Comparison of ENCODE assay signal across 6 cellular contexts in the genomic region with DNA sequence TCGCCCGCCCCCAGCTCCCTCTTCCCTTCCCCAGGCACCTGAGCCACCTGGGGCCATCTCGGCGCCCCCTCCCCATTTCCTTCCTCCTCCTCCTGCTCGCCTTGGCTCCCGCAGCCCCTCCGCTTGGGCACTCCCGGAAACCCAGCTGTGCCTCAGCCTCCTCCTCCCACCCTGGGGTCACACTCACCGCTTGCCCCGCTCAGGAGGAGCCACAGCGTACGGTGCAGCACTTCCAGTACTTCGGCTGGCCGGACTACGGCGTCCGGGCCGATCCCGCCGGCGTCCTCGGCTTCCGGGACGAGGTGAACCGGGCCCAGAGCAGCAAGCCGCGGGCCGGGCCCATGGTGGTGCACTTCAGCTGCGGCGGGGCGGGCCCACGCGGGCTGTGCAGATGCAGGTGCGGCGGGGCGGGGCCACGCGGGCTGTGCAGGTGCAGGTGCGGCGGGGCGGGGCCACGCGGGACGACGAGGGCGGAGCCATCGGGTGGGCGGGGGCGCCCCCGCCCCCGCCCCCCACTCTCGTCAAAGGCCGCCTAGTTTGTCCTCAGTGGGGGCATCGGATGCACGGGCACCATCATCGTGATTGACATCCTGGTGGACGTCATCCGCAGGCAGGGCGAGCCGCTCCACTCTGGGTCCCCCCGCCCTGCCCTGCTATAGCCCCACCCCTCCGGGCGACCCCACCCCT. TPM values are rescaled to one million over a fixed set of nuclear protein-coding genes. Genes with fewer than 3 reads are reported as not detected.
A peak's percentile ranks its signal among the peaks of the same experiment; 100 is the strongest.
DNase-seq lines count a peak whose midpoint lies in the region; TF ChIP-seq lines count a peak whose summit lies in the region.

No MANE protein-coding gene starts in this region.

- no peak for TF ChIP-seq CTCF in retinal pigment epithelial cell (conservative IDR thresholded peaks at IDR 0.05; ENCODE audit: low read depth, low read length)

- H3K9me3 ChIP-seq in ES-I3 (ENCODE audit: control insufficient read depth, insufficient read depth, low read length) (no peaks in the 10 kb centered on the region), MG63 (no peaks in the 10 kb centered on the region)

- H3K36me3 ChIP-seq in ES-I3 (ENCODE audit: insufficient read depth, low read length) = no peaks in the 10 kb centered on the region
- no peaks in the 10 kb centered on the region for H3K36me3 ChIP-seq in MG63

- H3K27me3 ChIP-seq in MG63 = no peaks in the 10 kb centered on the region

- H3K4me3 ChIP-seq in retinal pigment epithelial cell (ENCODE audit: low read length) = peak overlapping the region; percentile 78
- no peak overlapping the region for H3K4me3 ChIP-seq in MG63

- H3K9ac ChIP-seq in ES-I3 (ENCODE audit: low read depth, low read length) = peak overlapping the region; percentile 53

- H3K4me1 ChIP-seq in ES-I3 (ENCODE audit: insufficient read depth, low read length) = peaks cover 7% of the 10 kb centered on the region; the same call in 1 of the 2 replicates

- peak; percentile 85 for DNase-seq in NCI-H510A (lab: John Stamatoyannopoulos, UW)
- peak; percentile 64 for DNase-seq in central memory CD4-positive, alpha-beta T cell
- DNase-seq in retinal pigment epithelial cell (ENCODE audit: low read depth) = no peak
- DNase-seq in MG63 = no peak
- DNase-seq in GDM1 (lab: John Stamatoyannopoulos, UW) = no peak

RNA-seq across cellular contexts. Expression of gene RNF223, which starts 5.6 kb away (rescaled TPM):
- total RNA-seq in MG63 (2014; rRNA removed; shearing (Covaris generic); ENCODE audit: low replicate concordance) = not detected in 2 replicates

RNA-seq across cellular contexts. Expression of gene C1orf159, which starts 47.4 kb away (rescaled TPM):
- total RNA-seq in MG63 (2014; rRNA removed; shearing (Covaris generic); ENCODE audit: low replicate concordance) = 7.3 and 18.2 TPM in 2 replicates

RNA-seq across cellular contexts. Expression of gene AGRN, which starts 48.6 kb away (rescaled TPM):
- total RNA-seq in MG63 (2014; rRNA removed; shearing (Covaris generic); ENCODE audit: low replicate concordance) = 38.0 and 70.2 TPM in 2 replicates

RNA-seq across cellular contexts. Expression of gene ISG15, which starts 55.2 kb away (rescaled TPM):
- 68.0 and 98.4 TPM in 2 replicates for total RNA-seq in MG63 (2014; rRNA removed; shearing (Covaris generic); ENCODE audit: low replicate concordance)

Comparison
In these comparisons a context has a peak if more than half of its experiments do, and no peak if none do; other contexts are left out.
1. DNase-seq: peak in NCI-H510A (single experiment) and central memory CD4-positive, alpha-beta T cell (single experiment); none in retinal pigment epithelial cell (single experiment), MG63 (single experiment) and GDM1 (single experiment).